Comparison of ENCODE assay signal across 1 cellular context in genomic region chr3:49786357-49787181, GRCh38.
TF ChIP-seq lines count a peak whose summit lies in the region.

Gene IP6K1 (minus strand): TSS chr3:49786542. CDS start chr3:49748040, 38,502 bp downstream.

TF ChIP-seq in K562, 482 proteins besides CTCF, POLR2A, EP300 and RAD21 (continued from another document and continues in another):
- TF ChIP-seq E4F1 (CRISPR knock-in tag; IDR thresholded peaks at IDR 0.05; ENCODE audit: borderline replicate concordance) (no peak), TCF3 (CRISPR knock-in tag; IDR thresholded peaks at IDR 0.05) (no peak), MAX (CRISPR knock-in tag; IDR thresholded peaks at IDR 0.05) (peak; percentile 92), SMAD3 (CRISPR knock-in tag; conservative IDR thresholded peaks at IDR 0.05) (no peak), ZNF146 (CRISPR knock-in tag; IDR thresholded peaks at IDR 0.05; ENCODE audit: unreplicated experiment) (no peak), ZBTB7A (IDR thresholded peaks at IDR 0.05; ENCODE audit: borderline replicate concordance, control insufficient read depth, low read depth, low read length) (no peak), ARID4B (CRISPR knock-in tag; IDR thresholded peaks at IDR 0.05) (no peak), RBM34 (IDR thresholded peaks at IDR 0.05; ENCODE audit: borderline replicate concordance, insufficient read depth, low read length) (no peak), XRCC3 (IDR thresholded peaks at IDR 0.05) (no peak), CREM (IDR thresholded peaks at IDR 0.05; ENCODE audit: low read depth) (peak; percentile 90), ARNT (IDR thresholded peaks at IDR 0.05) (no peak), FUS (optimal IDR thresholded peaks at IDR 0.05; ENCODE audit: low read depth, low read length) (no peak), CREB5 (CRISPR knock-in tag; IDR thresholded peaks at IDR 0.05) (no peak), ZNF12 (CRISPR knock-in tag; IDR thresholded peaks at IDR 0.05) (no peak), ZBTB8A (IDR thresholded peaks at IDR 0.05; ENCODE audit: partially characterized antibody) (no peak), CREBBP (IDR thresholded peaks at IDR 0.05; ENCODE audit: low read depth, low read length) (no peak), MNT (conservative IDR thresholded peaks at IDR 0.05) (peak; percentile 79 to 86), YY1 (IDR thresholded peaks at IDR 0.05; ENCODE audit: borderline replicate concordance in 1 of 3, control insufficient read depth in 1 of 3, extremely low read depth in 1 of 3, insufficient read depth in 3 of 3, insufficient read length in 1 of 3, insufficient replicate concordance in 2 of 3, low read depth in 1 of 3, low read length in 2 of 3) (peak; percentile 73 to 96 (median 93)), ZNF232 (CRISPR knock-in tag; IDR thresholded peaks at IDR 0.05) (no peak), ZSCAN29 (IDR thresholded peaks at IDR 0.05) (no peak), TSC22D4 (tag; IDR thresholded peaks at IDR 0.05) (no peak), BRCA1 (IDR thresholded peaks at IDR 0.05) (no peak), BRCA1 (CRISPR knock-in tag; IDR thresholded peaks at IDR 0.05) (no peak), ZNF217 (CRISPR knock-in tag; IDR thresholded peaks at IDR 0.05) (no peak), ATF4 (CRISPR knock-in tag; IDR thresholded peaks at IDR 0.05) (no peak), ZNF398 (CRISPR knock-in tag; IDR thresholded peaks at IDR 0.05) (no peak), MITF (IDR thresholded peaks at IDR 0.05) (peak; percentile 82), HNRNPLL (IDR thresholded peaks at IDR 0.05; ENCODE audit: low read depth, low read length, poor library complexity, severe bottlenecking) (peak; percentile 83), KLF13 (tag; IDR thresholded peaks at IDR 0.05; ENCODE audit: borderline replicate concordance, low read depth) (no peak), ZNF764 (CRISPR knock-in tag; IDR thresholded peaks at IDR 0.05; ENCODE audit: low read depth) (no peak), ZNF584 (CRISPR knock-in tag; IDR thresholded peaks at IDR 0.05; ENCODE audit: low read depth) (peak; percentile 70), RHOXF2B (CRISPR knock-in tag; conservative IDR thresholded peaks at IDR 0.05) (no peak), PML (IDR thresholded peaks at IDR 0.05; ENCODE audit: low read length) (peak; percentile 52; the same call in 1 of the 2 replicates), CHCHD3 (CRISPR knock-in tag; IDR thresholded peaks at IDR 0.05) (no peak), ZKSCAN8 (CRISPR knock-in tag; IDR thresholded peaks at IDR 0.05) (no peak), BRD9 (IDR thresholded peaks at IDR 0.05; ENCODE audit: low read depth, partially characterized antibody) (no peak), ETS2 (tag; IDR thresholded peaks at IDR 0.05; ENCODE audit: borderline replicate concordance, poor library complexity, severe bottlenecking) (no peak), PHF21A (IDR thresholded peaks at IDR 0.05; ENCODE audit: borderline replicate concordance, low read depth) (no peak), RBM17 (IDR thresholded peaks at IDR 0.05; ENCODE audit: borderline replicate concordance, low read depth, low read length) (no peak), ZNF175 (CRISPR knock-in tag; IDR thresholded peaks at IDR 0.05; ENCODE audit: low read depth) (peak; percentile 46; the same call in 1 of the 2 replicates), ZNF134 (CRISPR knock-in tag; conservative IDR thresholded peaks at IDR 0.05) (no peak), TCF7L2 (IDR thresholded peaks at IDR 0.05; ENCODE audit: low read depth, low read length) (no peak), ZNF766 (CRISPR knock-in tag; conservative IDR thresholded peaks at IDR 0.05) (no peak), ZNF77 (CRISPR knock-in tag; IDR thresholded peaks at IDR 0.05) (no peak), ZNF444 (CRISPR knock-in tag; IDR thresholded peaks at IDR 0.05) (no peak), SMAD2 (IDR thresholded peaks at IDR 0.05; ENCODE audit: low read depth, low read length) (no peak), ZFX (CRISPR knock-in tag; IDR thresholded peaks at IDR 0.05) (peak; percentile 98), ZNF395 (CRISPR knock-in tag; IDR thresholded peaks at IDR 0.05) (no peak), CEBPG (CRISPR knock-in tag; IDR thresholded peaks at IDR 0.05) (no peak), CEBPG (tag; conservative IDR thresholded peaks at IDR 0.05 in 1 of 2, IDR thresholded peaks at IDR 0.05 in 1 of 2) (no peak), ZNF449 (CRISPR knock-in tag; IDR thresholded peaks at IDR 0.05) (no peak)
